Comparison of ENCODE assay signal across 8 cellular contexts in the genomic region with DNA sequence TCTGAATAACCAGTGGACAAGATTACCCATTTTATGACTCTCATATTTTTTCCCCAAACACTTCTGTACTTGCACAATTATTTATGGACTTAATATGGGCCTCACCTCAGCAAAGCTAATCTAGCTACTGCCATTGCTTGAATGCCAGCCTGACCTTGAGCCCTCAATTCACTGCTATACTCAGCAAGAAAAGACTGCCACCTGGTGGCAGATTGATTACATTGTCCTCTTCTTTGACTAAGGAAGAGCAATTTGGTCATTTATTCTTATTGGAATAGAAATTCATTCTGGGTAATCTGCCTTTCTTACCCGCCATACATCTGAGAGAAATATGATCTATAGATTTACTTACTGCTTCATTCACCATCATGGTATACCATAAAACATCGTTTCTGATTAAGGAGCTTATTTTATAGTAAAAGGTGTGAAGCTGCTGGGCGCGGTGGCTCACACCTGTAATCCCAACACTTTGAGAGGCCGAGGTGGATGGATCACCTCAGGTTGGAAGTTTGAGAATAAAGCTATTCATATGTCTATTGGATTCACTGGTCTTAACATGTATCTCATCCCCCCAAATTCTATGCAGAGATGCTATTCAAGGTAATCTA. TPM values are rescaled to one million over a fixed set of nuclear protein-coding genes. Genes with fewer than 3 reads are reported as not detected.
DNase-seq lines count a peak whose midpoint lies in the region; ATAC-seq and TF ChIP-seq lines count a peak whose summit lies in the region.

No MANE protein-coding gene starts in this region.

- TF ChIP-seq CTCF in brain (conservative IDR thresholded peaks at IDR 0.05) = peak; percentile 92 to 96

- no peaks in the 10 kb centered on the region for H3K36me3 Mint-ChIP-seq in T-helper 17 cell (ENCODE audit: low read depth)
- no peaks in the 10 kb centered on the region for H3K36me3 Mint-ChIP-seq in brain

- H3K27ac Mint-ChIP-seq in T-helper 17 cell = no peak overlapping the region
- H3K27ac Mint-ChIP-seq in brain = peak overlapping the region in 1 of 5 experiments; percentile 48

- no peak overlapping the region for H3K27ac ChIP-seq in iPS DF 6.9 (ENCODE audit: low read length)

- no peaks in the 10 kb centered on the region for H3K27me3 ChIP-seq in iPS DF 6.9 (ENCODE audit: control insufficient read depth, insufficient read depth, low read length)

- ATAC-seq in HG02678 (IDR thresholded peaks at IDR 0.05; ENCODE audit: unreplicated experiment) = peak; percentile 80
- peak; percentile 82 for ATAC-seq in T-helper 17 cell

- no peaks in the 10 kb centered on the region for H3K9me3 Mint-ChIP-seq in brain

- H3K27me3 Mint-ChIP-seq in T-helper 17 cell (no peaks in the 10 kb centered on the region), brain (peaks cover 8% of the 10 kb centered on the region)

- H3K4me1 Mint-ChIP-seq in T-helper 17 cell (peaks cover 32% of the 10 kb centered on the region), brain (peaks cover 5% of the 10 kb centered on the region)

- H3K9me3 ChIP-seq in T-helper 17 cell (ENCODE audit: control insufficient read depth, low read length, poor library complexity, severe bottlenecking) (no peaks in the 10 kb centered on the region), iPS DF 6.9 (ENCODE audit: control insufficient read depth, insufficient read depth, low read length) (no peaks in the 10 kb centered on the region)

- no peaks in the 10 kb centered on the region for H3K4me1 ChIP-seq in iPS DF 6.9 (ENCODE audit: control insufficient read depth, insufficient read depth, low read length)

- no CpG with 5 or more reads among the region's 5 CpGs for WGBS in iPS DF 6.9 (ENCODE audit: insufficient coverage, insufficient read length)

- H3K4me3 Mint-ChIP-seq in T-helper 17 cell (no peak overlapping the region), brain (no peak overlapping the region)

- no peaks in the 10 kb centered on the region for H3K36me3 ChIP-seq in iPS DF 6.9 (ENCODE audit: control insufficient read depth, insufficient read depth, low read length)

- DNase-seq in activated CD8-positive, alpha-beta memory T cell treated with anti-CD3 and anti-CD28 coated beads for 1 hour (ENCODE audit: extremely low read depth in 1 of 2, low read depth in 1 of 2) = peak; percentile 43 to 46
- DNase-seq in activated CD8-positive, alpha-beta memory T cell treated with anti-CD3 and anti-CD28 coated beads for 24 hours = no peak
- DNase-seq in NCI-H1694 (lab: John Stamatoyannopoulos, UW) = peak; percentile 95
- DNase-seq in T-helper 17 cell = peak; percentile 22 to 58 (median 30)
- peak; percentile 31 for DNase-seq in iPS DF 6.9 (ENCODE audit: low read depth, low spot score)
- peak; percentile 37 to 80 (median 40) for DNase-seq in stimulated activated CD4-positive, alpha-beta T cell treated with anti-CD3 and anti-CD28 coated beads, Interleukin-12 subunit alpha, Interleukin-12 subunit beta, amount 100 ng/mL, for 48 hours (ENCODE audit: low read depth in 2 of 3, low spot score in 1 of 3)

- no peak overlapping the region for H3K4me3 ChIP-seq in iPS DF 6.9 (ENCODE audit: low read length)

RNA-seq across cellular contexts. Expression of a gene that starts 32.9 kb away (rescaled TPM):
- 1 to 10 TPM; 7.9 to 8.7 TPM for total RNA-seq in T-helper 17 cell
- 9.7 TPM for polyA plus RNA-seq in brain (ENCODE audit: insufficient read depth, low read depth, low replicate concordance)
